In the genomic region with DNA sequence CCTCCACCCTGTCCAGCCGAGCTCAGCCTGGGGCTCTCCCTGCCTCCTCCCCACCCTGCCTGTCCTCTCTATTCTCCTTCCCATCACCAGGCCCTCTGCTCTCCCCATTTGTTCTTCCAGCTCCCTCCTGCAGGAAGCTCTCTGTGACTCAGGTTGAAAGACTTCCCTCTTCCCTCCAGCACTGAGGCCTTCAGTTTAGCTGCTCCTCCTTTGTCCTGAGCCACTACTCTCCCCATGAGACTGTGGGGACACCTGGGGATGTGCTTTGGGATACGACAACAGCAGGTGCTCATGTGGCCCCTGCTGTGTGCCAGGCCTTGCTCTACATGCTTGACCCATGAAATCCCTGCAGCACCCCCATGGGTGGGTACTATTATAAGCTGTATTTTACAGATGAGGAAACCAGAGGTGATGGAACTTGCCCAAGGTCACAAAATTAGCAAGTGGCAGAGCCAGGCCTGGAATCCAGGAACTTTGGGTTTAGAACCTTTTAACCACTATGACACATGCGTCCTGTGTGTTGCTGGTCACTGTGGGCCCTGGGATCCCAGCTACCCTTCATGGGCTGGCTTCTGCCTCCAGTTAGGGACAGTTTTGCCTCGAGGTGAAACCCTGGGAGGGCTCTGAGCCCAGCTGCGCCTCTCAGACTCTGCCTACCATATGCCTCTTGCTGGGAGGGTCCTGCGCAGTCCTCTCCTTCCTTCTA, we compare ENCODE assay signal across 8 cellular contexts. TPM values are rescaled to one million over a fixed set of nuclear protein-coding genes. Genes with fewer than 3 reads are reported as not detected.
DNase-seq lines count a peak whose midpoint lies in the region; ATAC-seq and TF ChIP-seq lines count a peak whose summit lies in the region.
"Had no signal": no experiment of that assay in that cellular context is flagged by ENCODE, and none has a peak within 500 bp of the region (broad histone marks: within the 10 kb centered on the region; RNA-seq: fewer than 3 reads in every experiment).

No MANE protein-coding gene starts in this region.

- peak overlapping the region; percentile 87 to 92 for H3K27ac ChIP-seq in SK-N-SH (ENCODE audit: low read depth in 2 of 2, low read length in 1 of 2)
- peak overlapping the region; percentile 85 for H3K27ac ChIP-seq in suprapubic skin
- no peak overlapping the region for H3K27ac ChIP-seq in MM.1S (ENCODE audit: low read length)
- H3K27ac ChIP-seq: VCaP had no signal

- no peak for TF ChIP-seq CTCF in SK-N-SH (IDR thresholded peaks at IDR 0.05)
- TF ChIP-seq CTCF in fibroblast of the aortic adventitia (IDR thresholded peaks at IDR 0.05; ENCODE audit: insufficient read depth, low read length): no peak
- no peak for TF ChIP-seq CTCF in suprapubic skin (IDR thresholded peaks at IDR 0.05)
- no peak for TF ChIP-seq CTCF in MM.1S (IDR thresholded peaks at IDR 0.05; ENCODE audit: low read length)

- H2AFZ ChIP-seq in SK-N-SH (ENCODE audit: low read depth): no peak overlapping the region
- no peak overlapping the region for H2AFZ ChIP-seq in MM.1S (ENCODE audit: low read length)

- H3K9me3 ChIP-seq in SK-N-SH (no peaks in the 10 kb centered on the region), suprapubic skin (no peaks in the 10 kb centered on the region), MM.1S (replicated peaks; ENCODE audit: insufficient read depth, low read length) (no peaks in the 10 kb centered on the region)

- H3K79me2 ChIP-seq in SK-N-SH (ENCODE audit: insufficient read depth): peaks cover 32% of the 10 kb centered on the region; the same call in 1 of the 2 replicates
- no peaks in the 10 kb centered on the region for H3K79me2 ChIP-seq in MM.1S (ENCODE audit: low read length)

- DNase-seq in HCEC 1CT (peak; percentile 85), SK-N-SH (no peak), fibroblast of the aortic adventitia (ENCODE audit: low read depth) (peak; percentile 82), suprapubic skin (ENCODE audit: low spot score in 2 of 2) (no peak), MM.1S (no peak)

- POLR2A ChIA-PET in SK-N-SH (lab: Yijun Ruan, JAX): interaction anchor here (4.4 kb wide), 1 partner anchor 15 kb away, joined by 53 read pairs; no protein-coding TSS in a partner anchor

- 63% methylated on average over 6 of the region's 6 CpGs for WGBS in SK-N-SH (ENCODE audit: low lambda C conversion rate)
- 73% methylated on average over 5 of the region's 6 CpGs for WGBS in suprapubic skin

- TF ChIP-seq EP300 in SK-N-SH (IDR thresholded peaks at IDR 0.05; ENCODE audit: borderline replicate concordance in 1 of 2, low read depth in 1 of 2, low read length in 1 of 2): peak in 1 of 2 experiments; percentile 12; a peak in 1 of 4 replicates
- TF ChIP-seq EP300 in suprapubic skin (IDR thresholded peaks at IDR 0.05): no peak

- CTCF ChIA-PET in SK-N-SH (lab: Yijun Ruan, JAX): interaction anchor here (1.0 to 5.1 kb wide), 5 partner anchors 8 to 161 kb away, joined by 3 to 17 read pairs (median 8); no protein-coding TSS in a partner anchor

- H3K9ac ChIP-seq in SK-N-SH (peak overlapping the region; percentile 62), MM.1S (ENCODE audit: low read length) (no peak overlapping the region)

- H4K20me1 ChIP-seq in SK-N-SH (ENCODE audit: insufficient read depth): no peaks in the 10 kb centered on the region
- no peaks in the 10 kb centered on the region for H4K20me1 ChIP-seq in MM.1S (ENCODE audit: insufficient read depth, low read length)

- H3K4me2 ChIP-seq in SK-N-SH (peak overlapping the region; percentile 46; the same call in 1 of the 2 replicates), MM.1S (ENCODE audit: low read depth, low read length) (no peak overlapping the region)

- peaks cover 15% of the 10 kb centered on the region for H3F3A ChIP-seq in SK-N-SH (replicated peaks; ENCODE audit: insufficient read depth)
- no peaks in the 10 kb centered on the region for H3F3A ChIP-seq in MM.1S (ENCODE audit: insufficient read depth, low read length)

- H3K27me3 ChIP-seq in SK-N-SH (ENCODE audit: insufficient read depth): no peaks in the 10 kb centered on the region
- H3K27me3 ChIP-seq in suprapubic skin: no peaks in the 10 kb centered on the region
- peaks cover 29% of the 10 kb centered on the region for H3K27me3 ChIP-seq in MM.1S (replicated peaks; ENCODE audit: insufficient read depth, low read length)

- H3K4me3 ChIP-seq in SK-N-SH (ENCODE audit: low read depth in 2 of 2, low read length in 1 of 2) (no peak overlapping the region), fibroblast of the aortic adventitia (ENCODE audit: low read depth, low read length) (no peak overlapping the region), suprapubic skin (no peak overlapping the region), MM.1S (ENCODE audit: low read length) (no peak overlapping the region)

- H3K36me3 ChIP-seq in SK-N-SH (replicated peaks in 1 of 2; ENCODE audit: control insufficient read depth in 1 of 2, insufficient read depth in 2 of 2, low read length in 1 of 2): no peaks in the 10 kb centered on the region
- no peaks in the 10 kb centered on the region for H3K36me3 ChIP-seq in suprapubic skin
- H3K36me3 ChIP-seq in MM.1S (replicated peaks; ENCODE audit: insufficient read depth, low read length): no peaks in the 10 kb centered on the region

- TF ChIP-seq POLR2A in suprapubic skin (IDR thresholded peaks at IDR 0.05): no peak

- ATAC-seq in GM19467 (IDR thresholded peaks at IDR 0.05; ENCODE audit: unreplicated experiment) (no peak), HG03280 (IDR thresholded peaks at IDR 0.05; ENCODE audit: unreplicated experiment) (no peak)

- TF ChIP-seq RAD21 in SK-N-SH (IDR thresholded peaks at IDR 0.05; ENCODE audit: low read length): no peak

- peaks cover 66 to 83% of the 10 kb centered on the region in 2 experiments for H3K4me1 ChIP-seq in SK-N-SH (ENCODE audit: control insufficient read depth in 1 of 2, insufficient read depth in 2 of 2, low read depth in 1 of 2, low read length in 1 of 2)
- peaks cover 59% of the 10 kb centered on the region for H3K4me1 ChIP-seq in suprapubic skin
- H3K4me1 ChIP-seq in MM.1S (ENCODE audit: low read length): 0 out of 2 replicates have a peak, but pooled peaks cover 4% of the 10 kb centered on the region

- H3K9me2 ChIP-seq in SK-N-SH: no peaks in the 10 kb centered on the region
- H3K9me2 ChIP-seq in MM.1S (replicated peaks; ENCODE audit: insufficient read depth, low read length): no peaks in the 10 kb centered on the region

TF ChIP-seq in SK-N-SH, 30 proteins besides CTCF, POLR2A, EP300 and RAD21 (continues in another document):
- TF ChIP-seq FOXM1 (IDR thresholded peaks at IDR 0.05; ENCODE audit: low read depth) (no peak), TAF1 (IDR thresholded peaks at IDR 0.05; ENCODE audit: borderline replicate concordance, low read depth, low read length) (no peak), CHD2 (IDR thresholded peaks at IDR 0.05; ENCODE audit: low read length, partially characterized antibody) (no peak), ELF1 (IDR thresholded peaks at IDR 0.05) (no peak), GATA2 (CRISPR knock-in tag; IDR thresholded peaks at IDR 0.05) (no peak), NRF1 (IDR thresholded peaks at IDR 0.05; ENCODE audit: low read depth, low read length) (no peak), NFIC (IDR thresholded peaks at IDR 0.05; ENCODE audit: borderline replicate concordance) (peak; percentile 18; the same call in 1 of the 2 replicates), FOSL2 (IDR thresholded peaks at IDR 0.05; ENCODE audit: borderline replicate concordance, low read depth) (peak; percentile 63; the same call in 1 of the 2 replicates), MEF2A (IDR thresholded peaks at IDR 0.05; ENCODE audit: borderline replicate concordance, low read depth) (no peak), RFX5 (IDR thresholded peaks at IDR 0.05; ENCODE audit: low read length) (no peak), ZBTB33 (IDR thresholded peaks at IDR 0.05; ENCODE audit: borderline replicate concordance, low read depth) (no peak), PBX3 (IDR thresholded peaks at IDR 0.05) (no peak), YY1 (IDR thresholded peaks at IDR 0.05; ENCODE audit: low read depth) (no peak), GABPA (IDR thresholded peaks at IDR 0.05; ENCODE audit: low read depth) (0 out of 2 replicates have a peak, but pooled peaks have one; percentile 20), POLR2AphosphoS5 (IDR thresholded peaks at IDR 0.05; ENCODE audit: low read depth, low read length) (no peak; the same call in 1 of the 2 replicates)

RNA-seq across cellular contexts. Expression of gene KRT80, which starts 5.5 kb away (rescaled TPM):
- polyA plus RNA-seq in SK-N-SH (2012; rRNA removed): 14.9 and 17.4 TPM in 2 replicates
- polyA plus RNA-seq in SK-N-SH (2012; cell fraction: cytosol; rRNA removed): 8.1 and 10.8 TPM in 2 replicates
- 21.6 and 31.9 TPM in 2 replicates for polyA plus RNA-seq in SK-N-SH (2012; cell fraction: nucleus; rRNA removed)
- 0.25 and 0.36 TPM in 2 replicates for total RNA-seq in fibroblast of the aortic adventitia (ENCODE audit: low replicate concordance)
- total RNA-seq in suprapubic skin: 100 to 1,000 TPM in 3 of 4 donors, 10 to 100 TPM in 1; 78.6 to 293 (median 185) TPM

RNA-seq across cellular contexts. Expression of gene KRT7, which starts 46.8 kb away (rescaled TPM):
- 3.2 and 5.4 TPM in 2 replicates for polyA plus RNA-seq in SK-N-SH (2012; rRNA removed)
- polyA plus RNA-seq in SK-N-SH (2012; cell fraction: cytosol; rRNA removed): 2.9 TPM in 2 replicates
- 1.9 and 3.3 TPM in 2 replicates for polyA plus RNA-seq in SK-N-SH (2012; cell fraction: nucleus; rRNA removed)
- 1.4 and 20.0 TPM in 2 replicates for total RNA-seq in fibroblast of the aortic adventitia (ENCODE audit: low replicate concordance)
- 100 to 1,000 TPM in 3 of 4 donors, 10 to 100 TPM in 1; 95.8 to 176 (median 123) TPM for total RNA-seq in suprapubic skin

Comparison
In these comparisons a context has a peak if more than half of its experiments do, and no peak if none do; other contexts are left out.
1. DNase-seq: peak in HCEC 1CT (single experiment) and fibroblast of the aortic adventitia (single experiment); none in SK-N-SH (single experiment), suprapubic skin (0 of 2) and MM.1S (single experiment).
2. RNA of gene KRT80, which starts 5.5 kb away (total RNA-seq): 78.6 to 293 TPM in suprapubic skin; 0.25 to 0.36 TPM in fibroblast of the aortic adventitia; every median in the first group is over 10 times any median in the second.